Comparison of ENCODE assay signal across 2 cellular contexts in the genomic region with DNA sequence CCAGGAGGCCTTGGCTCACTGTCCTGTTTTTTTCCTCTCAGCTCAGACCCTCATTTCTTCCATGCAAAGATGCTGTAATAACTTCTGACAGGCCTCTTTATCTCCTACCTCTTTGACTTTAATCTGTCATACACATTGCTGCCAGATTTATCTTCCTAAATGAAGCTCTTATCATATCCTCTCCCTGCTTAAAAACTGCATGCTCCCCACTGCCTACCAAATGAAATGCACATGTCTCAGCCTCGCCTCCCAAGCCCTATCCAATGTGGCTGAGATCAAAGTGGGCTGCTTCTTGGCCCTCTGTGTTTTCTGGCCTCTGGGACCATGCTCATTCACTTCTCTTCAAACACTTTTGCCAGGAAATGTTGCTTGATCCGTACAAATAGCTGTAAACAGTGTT.
TF ChIP-seq lines count a peak whose summit lies in the region.

No MANE protein-coding gene starts in this region.

TF ChIP-seq in SK-N-SH, 30 proteins besides CTCF, POLR2A, EP300 and RAD21 (continued from another document):
- TF ChIP-seq TCF12 (IDR thresholded peaks at IDR 0.05) (peak; percentile 61), FOXJ3 (CRISPR knock-in tag; IDR thresholded peaks at IDR 0.05) (peak; percentile 83; the same call in 1 of the 2 replicates), RFX5 (IDR thresholded peaks at IDR 0.05; ENCODE audit: low read length) (no peak), RCOR1 (IDR thresholded peaks at IDR 0.05; ENCODE audit: low read length) (peak; percentile 78), CHD2 (IDR thresholded peaks at IDR 0.05; ENCODE audit: low read length, partially characterized antibody) (peak; percentile 61), GATA2 (CRISPR knock-in tag; IDR thresholded peaks at IDR 0.05) (peak; percentile 96), POLR2AphosphoS5 (IDR thresholded peaks at IDR 0.05; ENCODE audit: low read depth, low read length) (0 out of 2 replicates have a peak, but pooled peaks have one; percentile 21), NRF1 (IDR thresholded peaks at IDR 0.05; ENCODE audit: low read depth, low read length) (no peak)
- TF ChIP-seq, protein P1, sequence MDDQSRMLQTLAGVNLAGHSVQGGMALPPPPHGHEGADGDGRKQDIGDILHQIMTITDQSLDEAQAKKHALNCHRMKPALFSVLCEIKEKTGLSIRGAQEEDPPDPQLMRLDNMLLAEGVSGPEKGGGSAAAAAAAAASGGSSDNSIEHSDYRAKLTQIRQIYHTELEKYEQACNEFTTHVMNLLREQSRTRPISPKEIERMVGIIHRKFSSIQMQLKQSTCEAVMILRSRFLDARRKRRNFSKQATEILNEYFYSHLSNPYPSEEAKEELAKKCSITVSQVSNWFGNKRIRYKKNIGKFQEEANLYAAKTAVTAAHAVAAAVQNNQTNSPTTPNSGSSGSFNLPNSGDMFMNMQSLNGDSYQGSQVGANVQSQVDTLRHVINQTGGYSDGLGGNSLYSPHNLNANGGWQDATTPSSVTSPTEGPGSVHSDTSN (IDR thresholded peaks at IDR 0.05): 0 out of 2 replicates have a peak, but pooled peaks have one; percentile 20
- TF ChIP-seq, protein P2, sequence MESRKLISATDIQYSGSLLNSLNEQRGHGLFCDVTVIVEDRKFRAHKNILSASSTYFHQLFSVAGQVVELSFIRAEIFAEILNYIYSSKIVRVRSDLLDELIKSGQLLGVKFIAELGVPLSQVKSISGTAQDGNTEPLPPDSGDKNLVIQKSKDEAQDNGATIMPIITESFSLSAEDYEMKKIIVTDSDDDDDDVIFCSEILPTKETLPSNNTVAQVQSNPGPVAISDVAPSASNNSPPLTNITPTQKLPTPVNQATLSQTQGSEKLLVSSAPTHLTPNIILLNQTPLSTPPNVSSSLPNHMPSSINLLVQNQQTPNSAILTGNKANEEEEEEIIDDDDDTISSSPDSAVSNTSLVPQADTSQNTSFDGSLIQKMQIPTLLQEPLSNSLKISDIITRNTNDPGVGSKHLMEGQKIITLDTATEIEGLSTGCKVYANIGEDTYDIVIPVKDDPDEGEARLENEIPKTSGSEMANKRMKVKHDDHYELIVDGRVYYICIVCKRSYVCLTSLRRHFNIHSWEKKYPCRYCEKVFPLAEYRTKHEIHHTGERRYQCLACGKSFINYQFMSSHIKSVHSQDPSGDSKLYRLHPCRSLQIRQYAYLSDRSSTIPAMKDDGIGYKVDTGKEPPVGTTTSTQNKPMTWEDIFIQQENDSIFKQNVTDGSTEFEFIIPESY (IDR thresholded peaks at IDR 0.05; ENCODE audit: borderline replicate concordance, low read depth): no peak

TF ChIP-seq in K562, 482 proteins besides CTCF, POLR2A, EP300 and RAD21 (continued from another document):
- 0 out of 4 replicates have a peak, but pooled peaks of 1 of the 2 experiments have one; percentile 48 for TF ChIP-seq RCOR1 (IDR thresholded peaks at IDR 0.05; ENCODE audit: borderline replicate concordance in 1 of 2, low read depth in 2 of 2, low read length in 2 of 2)
- peak; percentile 33; the same call in 1 of the 2 replicates for TF ChIP-seq CBFA2T2 (conservative IDR thresholded peaks at IDR 0.05)
- TF ChIP-seq CBFA2T3 (IDR thresholded peaks at IDR 0.05): peak; percentile 57
